22 cellular contexts compared by ENCODE assay signal in the genomic region with DNA sequence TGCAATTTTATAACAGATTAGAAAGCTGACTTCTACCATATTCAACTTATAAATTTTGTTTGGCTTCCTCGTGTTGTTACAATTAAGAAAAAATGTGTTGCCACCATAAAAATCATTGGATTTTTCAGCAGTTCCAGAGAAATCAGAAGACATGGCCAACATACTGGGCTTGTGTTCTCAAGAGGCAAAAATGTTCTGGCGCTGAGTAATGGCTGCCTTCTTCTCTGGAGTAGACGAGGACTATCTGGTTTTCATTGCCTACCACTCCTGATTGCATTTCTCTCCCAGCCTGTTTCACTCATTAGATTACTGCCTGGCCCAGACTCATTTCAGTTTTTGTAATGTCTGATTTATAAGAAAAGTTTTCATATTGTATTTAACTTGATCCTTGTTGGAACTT.
DNase-seq lines count a peak whose midpoint lies in the region; ATAC-seq and TF ChIP-seq lines count a peak whose summit lies in the region.
"Had no signal": no experiment of that assay in that cellular context is flagged by ENCODE, and none has a peak within 500 bp of the region (broad histone marks: within the 10 kb centered on the region; RNA-seq: fewer than 3 reads in every experiment).

No MANE protein-coding gene starts in this region.

- H3K9me3 ChIP-seq in ascending aorta: no peaks in the 10 kb centered on the region
- peaks cover 0 to 6% (median 0%) of the 10 kb centered on the region in 11 donors for H3K9me3 ChIP-seq in heart right ventricle
- no peaks in the 10 kb centered on the region for H3K9me3 ChIP-seq in gastrocnemius medialis
- H3K9me3 ChIP-seq: Caco-2, SJSA1 had no signal

- 69 to 74% methylated on average over 3 of the region's 3 CpGs for WGBS in heart right ventricle, 2 donors

- ATAC-seq in heart right ventricle (no peak), gastrocnemius medialis (no peak)
- ATAC-seq: stimulated activated naive CD8-positive, alpha-beta T cell treated with anti-CD3 and anti-CD28 coated beads, Interleukin-15, Interleukin-2, amounts not matched to agents 100 U/mL and 50 U/mL, for 24 hours had no signal

- in situ Hi-C loops in gastrocnemius medialis (cut with MboI; ENCODE audit: low sequenced_read_pairs in 4 of 4): no loop called here

- H3K27ac ChIP-seq in ascending aorta: peak overlapping the region; percentile 45 to 67
- H3K27ac ChIP-seq in heart right ventricle: peak overlapping the region in 8 of 10 donors; percentile 7 to 76 (median 51)
- H3K27ac ChIP-seq in gastrocnemius medialis: peak overlapping the region; percentile 3 to 66 (median 44)
- H3K27ac ChIP-seq: SJSA1 had no signal

- POLR2A ChIA-PET in HEK293T (lab: Yijun Ruan, JAX): no interaction called here

- peaks cover 0 to 14% of the 10 kb centered on the region in 2 donors for H3K36me3 ChIP-seq in ascending aorta
- peaks cover 0 to 13% (median 0%) of the 10 kb centered on the region in 9 donors for H3K36me3 ChIP-seq in heart right ventricle
- H3K36me3 ChIP-seq in gastrocnemius medialis: peaks cover 0 to 4% of the 10 kb centered on the region in 2 donors

- H3K4me1 ChIP-seq in ascending aorta (peaks cover 7 to 47% of the 10 kb centered on the region in 2 donors), heart right ventricle (peaks cover 5 to 59% (median 24%) of the 10 kb centered on the region in 9 donors), gastrocnemius medialis (peaks cover 13 to 29% of the 10 kb centered on the region in 2 donors)
- H3K4me1 ChIP-seq: Caco-2 had no signal

- intact Hi-C loops in ascending aorta (cut with DNase I) (no loop called here), heart right ventricle (cut with DNase I) (no loop called here), gastrocnemius medialis (cut with DNase I; ENCODE audit: low total_unique reads) (no loop called here)

- CTCF ChIA-PET in HEK293T (lab: Yijun Ruan, JAX): no interaction called here

- TF ChIP-seq CTCF in ascending aorta (IDR thresholded peaks at IDR 0.05) (no peak), heart right ventricle (IDR thresholded peaks at IDR 0.05) (no peak), gastrocnemius medialis (IDR thresholded peaks at IDR 0.05 in 4 of 5, conservative IDR thresholded peaks at IDR 0.05 in 1 of 5) (no peak)

- DNase-seq in EH (ENCODE audit: low read depth) (peak; percentile 47), ascending aorta (ENCODE audit: low spot score in 2 of 2) (no peak), heart right ventricle (no peak), gastrocnemius medialis (no peak), UCSD-AML1 (lab: John Stamatoyannopoulos, UW; ENCODE audit: unreplicated experiment) (no peak), NCI-H2107 (lab: John Stamatoyannopoulos, UW) (no peak), Ammon's horn (ENCODE audit: low spot score) (no peak), HEK293T (ENCODE audit: extremely low spot score) (no peak)
- DNase-seq: activated CD4-positive, alpha-beta T cell treated with anti-CD3 and anti-CD28 coated beads for 48 hours; Caco-2; DMS79; effector CD8-positive, alpha-beta T cell; erythroblast; GOT3; KG1; kidney; NCI-H1436 treated with DMSO at 0.1 percent for 48 hours; NCI-H526 treated with DMSO at 0.1 percent for 48 hours; posterior cingulate gyrus; stimulated activated naive CD8-positive, alpha-beta T cell treated with anti-CD3 and anti-CD28 coated beads, Interleukin-15, Interleukin-2, amounts not matched to agents 100 U/mL and 50 U/mL, for 24 hours had no signal

- no peaks in the 10 kb centered on the region for H3K27me3 ChIP-seq in ascending aorta
- H3K27me3 ChIP-seq in heart right ventricle: no peaks in the 10 kb centered on the region
- no peaks in the 10 kb centered on the region for H3K27me3 ChIP-seq in gastrocnemius medialis
- H3K27me3 ChIP-seq: SJSA1 had no signal

- TF ChIP-seq POLR2A in gastrocnemius medialis (IDR thresholded peaks at IDR 0.05): no peak

- no peak overlapping the region for H3K4me3 ChIP-seq in ascending aorta
- H3K4me3 ChIP-seq in heart right ventricle: no peak overlapping the region
- no peak overlapping the region for H3K4me3 ChIP-seq in gastrocnemius medialis
- H3K4me3 ChIP-seq: lung, SJSA1 had no signal

TF ChIP-seq in HEK293T, 16 proteins besides CTCF, POLR2A, EP300 and RAD21:
- TF ChIP-seq BHLHE40 (IDR thresholded peaks at IDR 0.05; ENCODE audit: borderline replicate concordance): no peak
- TF ChIP-seq HDGF (IDR thresholded peaks at IDR 0.05; ENCODE audit: borderline replicate concordance): no peak
- no peak for TF ChIP-seq ZNF384 (IDR thresholded peaks at IDR 0.05)
- TF ChIP-seq NFRKB (IDR thresholded peaks at IDR 0.05): no peak
- no peak for TF ChIP-seq ELF4 (IDR thresholded peaks at IDR 0.05)
- TF ChIP-seq LEF1 (IDR thresholded peaks at IDR 0.05; ENCODE audit: borderline replicate concordance): no peak
- no peak for TF ChIP-seq SP1 (IDR thresholded peaks at IDR 0.05)
